Comparison of ENCODE assay signal across 2 cellular contexts in genomic region chr9:137222190-137223077, GRCh38.
TF ChIP-seq lines count a peak whose summit lies in the region.

Gene RNF208 (minus strand): TSS chr9:137222240. CDS start chr9:137221212, 1,028 bp downstream.

TF ChIP-seq in HCT116, 20 proteins besides CTCF, POLR2A, EP300 and RAD21 (continued from another document):
- no peak for TF ChIP-seq ZBTB33 (IDR thresholded peaks at IDR 0.05; ENCODE audit: extremely low read depth, insufficient replicate concordance, low read length)
- no peak for TF ChIP-seq JUND (IDR thresholded peaks at IDR 0.05)
- TF ChIP-seq SRF (IDR thresholded peaks at IDR 0.05; ENCODE audit: low read depth) = no peak
- no peak for TF ChIP-seq MAX (IDR thresholded peaks at IDR 0.05)
- no peak for TF ChIP-seq CBX3 (IDR thresholded peaks at IDR 0.05; ENCODE audit: low read depth)
- peak; percentile 67 for TF ChIP-seq ZFX (IDR thresholded peaks at IDR 0.05)
TF ChIP-seq in HCT116: peak in this region for 1.

TF ChIP-seq in SK-N-SH treated with all-trans-retinoic acid at 6 μM for 48 hours, 23 proteins besides CTCF, POLR2A, EP300 and RAD21 (continued from another document):
- no peak for TF ChIP-seq ZC3H10 (CRISPR knock-in tag; IDR thresholded peaks at IDR 0.05)
- TF ChIP-seq CREB5 (CRISPR knock-in tag; IDR thresholded peaks at IDR 0.05; ENCODE audit: low read depth) = no peak
- TF ChIP-seq PATZ1 (CRISPR knock-in tag; IDR thresholded peaks at IDR 0.05; ENCODE audit: borderline replicate concordance) = no peak
- no peak for TF ChIP-seq ESRRG (CRISPR knock-in tag; IDR thresholded peaks at IDR 0.05)
- TF ChIP-seq TCF4 (CRISPR knock-in tag; IDR thresholded peaks at IDR 0.05; ENCODE audit: borderline replicate concordance) = no peak
- no peak for TF ChIP-seq RARB (CRISPR knock-in tag; IDR thresholded peaks at IDR 0.05)
- TF ChIP-seq ZFP30 (CRISPR knock-in tag; IDR thresholded peaks at IDR 0.05) = no peak
- TF ChIP-seq BACH2 (CRISPR knock-in tag; IDR thresholded peaks at IDR 0.05; ENCODE audit: borderline replicate concordance) = no peak
- TF ChIP-seq TSHZ2 (CRISPR knock-in tag; IDR thresholded peaks at IDR 0.05) = no peak
- no peak for TF ChIP-seq GLIS3 (CRISPR knock-in tag; IDR thresholded peaks at IDR 0.05)
- TF ChIP-seq ZNF70 (CRISPR knock-in tag; IDR thresholded peaks at IDR 0.05) = no peak
- TF ChIP-seq PPARA (CRISPR knock-in tag; IDR thresholded peaks at IDR 0.05; ENCODE audit: borderline replicate concordance) = no peak
- TF ChIP-seq CSDC2 (CRISPR knock-in tag; IDR thresholded peaks at IDR 0.05) = no peak
- no peak for TF ChIP-seq SNAI2 (CRISPR knock-in tag; IDR thresholded peaks at IDR 0.05)
- TF ChIP-seq OSR1 (CRISPR knock-in tag; IDR thresholded peaks at IDR 0.05) = no peak
